ENCODE assay signal across 9 cellular contexts in the genomic region with DNA sequence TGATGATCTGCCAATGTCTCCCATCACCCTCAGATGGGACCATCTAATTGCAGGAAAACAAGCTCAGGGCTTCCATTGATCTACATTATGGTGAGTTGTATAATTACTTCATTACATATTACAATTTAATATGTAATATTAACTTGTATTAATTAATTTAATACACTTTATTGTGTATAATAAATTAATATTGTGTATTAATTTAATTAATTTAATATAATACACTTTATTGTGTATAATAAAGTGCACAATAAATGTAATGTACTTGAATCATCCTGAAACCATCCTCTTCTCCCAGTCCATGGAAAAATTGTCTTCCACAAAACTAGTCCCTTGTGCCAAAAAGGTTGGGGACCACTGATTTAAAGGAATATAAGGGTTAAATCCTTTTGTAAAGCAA.
"Had no signal": no experiment of that assay in that cellular context is flagged by ENCODE, and none has a peak within 500 bp of the region (broad histone marks: within the 10 kb centered on the region; RNA-seq: fewer than 3 reads in every experiment).

No MANE protein-coding gene starts in this region.

- FAIRE-seq: H1, H54, HTR-8/SVneo, K562 had no signal

- H3K4me2 ChIP-seq: GM23338 had no signal

- H2AFZ ChIP-seq: GM23338 had no signal

- H3K4me3 Mint-ChIP-seq: GM23338, H9 had no signal

- ATAC-seq: GM23338, K562 had no signal

- H3K27ac Mint-ChIP-seq: GM23338, H9 had no signal

- DNase-seq: H9, HCEC 1CT, IMR-90, KG1 had no signal

- H3K4me3 ChIP-seq: GM23338, K562 had no signal
